In genomic region chr12:6058481-6059161, GRCh38 we compare ENCODE assay signal across 1 cellular context.
TF ChIP-seq lines count a peak whose summit lies in the region.

No MANE protein-coding gene starts in this region.

TF ChIP-seq in HepG2, 621 proteins besides CTCF, POLR2A, EP300 and RAD21 (continued from another document and continues in another):
- no peak for TF ChIP-seq ZNF275 (CRISPR knock-in tag; IDR thresholded peaks at IDR 0.05; ENCODE audit: borderline replicate concordance)
- TF ChIP-seq ZNF564 (CRISPR knock-in tag; IDR thresholded peaks at IDR 0.05), result 0 out of 2 replicates have a peak, but pooled peaks have one; percentile 47
- no peak for TF ChIP-seq RORA (CRISPR knock-in tag; IDR thresholded peaks at IDR 0.05)
- TF ChIP-seq, protein P1, sequence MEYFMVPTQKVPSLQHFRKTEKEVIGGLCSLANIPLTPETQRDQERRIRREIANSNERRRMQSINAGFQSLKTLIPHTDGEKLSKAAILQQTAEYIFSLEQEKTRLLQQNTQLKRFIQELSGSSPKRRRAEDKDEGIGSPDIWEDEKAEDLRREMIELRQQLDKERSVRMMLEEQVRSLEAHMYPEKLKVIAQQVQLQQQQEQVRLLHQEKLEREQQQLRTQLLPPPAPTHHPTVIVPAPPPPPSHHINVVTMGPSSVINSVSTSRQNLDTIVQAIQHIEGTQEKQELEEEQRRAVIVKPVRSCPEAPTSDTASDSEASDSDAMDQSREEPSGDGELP (IDR thresholded peaks at IDR 0.05; ENCODE audit: borderline replicate concordance, low read depth), result peak; percentile 87
- peak; percentile 32; the same call in 1 of the 2 replicates for TF ChIP-seq GABPB1 (CRISPR knock-in tag; IDR thresholded peaks at IDR 0.05)
- peak; percentile 46; the same call in 1 of the 2 replicates for TF ChIP-seq SMAD1 (CRISPR knock-in tag; IDR thresholded peaks at IDR 0.05; ENCODE audit: borderline replicate concordance, low read depth)
- TF ChIP-seq ZNF264 (CRISPR knock-in tag; IDR thresholded peaks at IDR 0.05), result no peak
- TF ChIP-seq ZSCAN25 (CRISPR knock-in tag; IDR thresholded peaks at IDR 0.05), result 0 out of 2 replicates have a peak, but pooled peaks have one; percentile 24
- TF ChIP-seq ZFP36L2 (CRISPR knock-in tag; IDR thresholded peaks at IDR 0.05), result no peak
- no peak for TF ChIP-seq ZNF772 (CRISPR knock-in tag; IDR thresholded peaks at IDR 0.05)
- peak; percentile 49; the same call in 1 of the 2 replicates for TF ChIP-seq TFDP2 (CRISPR knock-in tag; IDR thresholded peaks at IDR 0.05)
- TF ChIP-seq PHF20 (CRISPR knock-in tag; IDR thresholded peaks at IDR 0.05), result no peak
- TF ChIP-seq ZNF574 (CRISPR knock-in tag; IDR thresholded peaks at IDR 0.05), result peak; percentile 42; the same call in 1 of the 2 replicates
- no peak for TF ChIP-seq ZNF556 (CRISPR knock-in tag; IDR thresholded peaks at IDR 0.05; ENCODE audit: borderline replicate concordance)
- TF ChIP-seq ZNF570 (CRISPR knock-in tag; IDR thresholded peaks at IDR 0.05; ENCODE audit: borderline replicate concordance), result no peak
- no peak for TF ChIP-seq RFX5 (IDR thresholded peaks at IDR 0.05; ENCODE audit: low read depth, low read length)
- TF ChIP-seq, protein P2, sequence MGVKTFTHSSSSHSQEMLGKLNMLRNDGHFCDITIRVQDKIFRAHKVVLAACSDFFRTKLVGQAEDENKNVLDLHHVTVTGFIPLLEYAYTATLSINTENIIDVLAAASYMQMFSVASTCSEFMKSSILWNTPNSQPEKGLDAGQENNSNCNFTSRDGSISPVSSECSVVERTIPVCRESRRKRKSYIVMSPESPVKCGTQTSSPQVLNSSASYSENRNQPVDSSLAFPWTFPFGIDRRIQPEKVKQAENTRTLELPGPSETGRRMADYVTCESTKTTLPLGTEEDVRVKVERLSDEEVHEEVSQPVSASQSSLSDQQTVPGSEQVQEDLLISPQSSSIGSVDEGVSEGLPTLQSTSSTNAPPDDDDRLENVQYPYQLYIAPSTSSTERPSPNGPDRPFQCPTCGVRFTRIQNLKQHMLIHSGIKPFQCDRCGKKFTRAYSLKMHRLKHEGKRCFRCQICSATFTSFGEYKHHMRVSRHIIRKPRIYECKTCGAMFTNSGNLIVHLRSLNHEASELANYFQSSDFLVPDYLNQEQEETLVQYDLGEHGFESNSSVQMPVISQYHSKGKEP (CRISPR knock-in tag; IDR thresholded peaks at IDR 0.05), result no peak
- TF ChIP-seq REXO4 (CRISPR knock-in tag; IDR thresholded peaks at IDR 0.05; ENCODE audit: borderline replicate concordance), result no peak
- TF ChIP-seq CHD2 (IDR thresholded peaks at IDR 0.05; ENCODE audit: low read depth, low read length), result peak; percentile 54; the same call in 1 of the 2 replicates
- TF ChIP-seq ZNF235 (CRISPR knock-in tag; IDR thresholded peaks at IDR 0.05; ENCODE audit: borderline replicate concordance), result 0 out of 2 replicates have a peak, but pooled peaks have one; percentile 60
- TF ChIP-seq FOXA3 (CRISPR knock-in tag; IDR thresholded peaks at IDR 0.05), result peak; percentile 49
- no peak for TF ChIP-seq SSRP1 (CRISPR knock-in tag; IDR thresholded peaks at IDR 0.05)
- TF ChIP-seq HNRNPK (IDR thresholded peaks at IDR 0.05; ENCODE audit: low read depth, low read length, poor library complexity, severe bottlenecking), result no peak
- no peak for TF ChIP-seq TRAFD1 (CRISPR knock-in tag; IDR thresholded peaks at IDR 0.05; ENCODE audit: borderline replicate concordance)
- TF ChIP-seq, protein P3, sequence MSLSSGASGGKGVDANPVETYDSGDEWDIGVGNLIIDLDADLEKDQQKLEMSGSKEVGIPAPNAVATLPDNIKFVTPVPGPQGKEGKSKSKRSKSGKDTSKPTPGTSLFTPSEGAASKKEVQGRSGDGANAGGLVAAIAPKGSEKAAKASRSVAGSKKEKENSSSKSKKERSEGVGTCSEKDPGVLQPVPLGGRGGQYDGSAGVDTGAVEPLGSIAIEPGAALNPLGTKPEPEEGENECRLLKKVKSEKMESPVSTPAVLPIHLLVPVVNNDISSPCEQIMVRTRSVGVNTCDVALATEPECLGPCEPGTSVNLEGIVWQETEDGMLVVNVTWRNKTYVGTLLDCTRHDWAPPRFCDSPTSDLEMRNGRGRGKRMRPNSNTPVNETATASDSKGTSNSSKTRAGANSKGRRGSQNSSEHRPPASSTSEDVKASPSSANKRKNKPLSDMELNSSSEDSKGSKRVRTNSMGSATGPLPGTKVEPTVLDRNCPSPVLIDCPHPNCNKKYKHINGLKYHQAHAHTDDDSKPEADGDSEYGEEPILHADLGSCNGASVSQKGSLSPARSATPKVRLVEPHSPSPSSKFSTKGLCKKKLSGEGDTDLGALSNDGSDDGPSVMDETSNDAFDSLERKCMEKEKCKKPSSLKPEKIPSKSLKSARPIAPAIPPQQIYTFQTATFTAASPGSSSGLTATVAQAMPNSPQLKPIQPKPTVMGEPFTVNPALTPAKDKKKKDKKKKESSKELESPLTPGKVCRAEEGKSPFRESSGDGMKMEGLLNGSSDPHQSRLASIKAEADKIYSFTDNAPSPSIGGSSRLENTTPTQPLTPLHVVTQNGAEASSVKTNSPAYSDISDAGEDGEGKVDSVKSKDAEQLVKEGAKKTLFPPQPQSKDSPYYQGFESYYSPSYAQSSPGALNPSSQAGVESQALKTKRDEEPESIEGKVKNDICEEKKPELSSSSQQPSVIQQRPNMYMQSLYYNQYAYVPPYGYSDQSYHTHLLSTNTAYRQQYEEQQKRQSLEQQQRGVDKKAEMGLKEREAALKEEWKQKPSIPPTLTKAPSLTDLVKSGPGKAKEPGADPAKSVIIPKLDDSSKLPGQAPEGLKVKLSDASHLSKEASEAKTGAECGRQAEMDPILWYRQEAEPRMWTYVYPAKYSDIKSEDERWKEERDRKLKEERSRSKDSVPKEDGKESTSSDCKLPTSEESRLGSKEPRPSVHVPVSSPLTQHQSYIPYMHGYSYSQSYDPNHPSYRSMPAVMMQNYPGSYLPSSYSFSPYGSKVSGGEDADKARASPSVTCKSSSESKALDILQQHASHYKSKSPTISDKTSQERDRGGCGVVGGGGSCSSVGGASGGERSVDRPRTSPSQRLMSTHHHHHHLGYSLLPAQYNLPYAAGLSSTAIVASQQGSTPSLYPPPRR (CRISPR knock-in tag; IDR thresholded peaks at IDR 0.05; ENCODE audit: borderline replicate concordance), result peak; percentile 62; the same call in 1 of the 2 replicates
- TF ChIP-seq ZNF597 (CRISPR knock-in tag; IDR thresholded peaks at IDR 0.05), result no peak
- TF ChIP-seq ZNF773 (CRISPR knock-in tag; IDR thresholded peaks at IDR 0.05; ENCODE audit: borderline replicate concordance), result no peak
- TF ChIP-seq MBNL3 (CRISPR knock-in tag; conservative IDR thresholded peaks at IDR 0.05), result no peak
- peak; percentile 65; the same call in 1 of the 2 replicates for TF ChIP-seq ZMYM3 (CRISPR knock-in tag; IDR thresholded peaks at IDR 0.05)
- TF ChIP-seq ZNF589 (CRISPR knock-in tag; conservative IDR thresholded peaks at IDR 0.05), result no peak
- no peak for TF ChIP-seq IRF1 (CRISPR knock-in tag; IDR thresholded peaks at IDR 0.05; ENCODE audit: low read depth)
- 0 out of 2 replicates have a peak, but pooled peaks have one; percentile 68 for TF ChIP-seq KDM3A (CRISPR knock-in tag; IDR thresholded peaks at IDR 0.05; ENCODE audit: low read depth)
- TF ChIP-seq, protein P4, sequence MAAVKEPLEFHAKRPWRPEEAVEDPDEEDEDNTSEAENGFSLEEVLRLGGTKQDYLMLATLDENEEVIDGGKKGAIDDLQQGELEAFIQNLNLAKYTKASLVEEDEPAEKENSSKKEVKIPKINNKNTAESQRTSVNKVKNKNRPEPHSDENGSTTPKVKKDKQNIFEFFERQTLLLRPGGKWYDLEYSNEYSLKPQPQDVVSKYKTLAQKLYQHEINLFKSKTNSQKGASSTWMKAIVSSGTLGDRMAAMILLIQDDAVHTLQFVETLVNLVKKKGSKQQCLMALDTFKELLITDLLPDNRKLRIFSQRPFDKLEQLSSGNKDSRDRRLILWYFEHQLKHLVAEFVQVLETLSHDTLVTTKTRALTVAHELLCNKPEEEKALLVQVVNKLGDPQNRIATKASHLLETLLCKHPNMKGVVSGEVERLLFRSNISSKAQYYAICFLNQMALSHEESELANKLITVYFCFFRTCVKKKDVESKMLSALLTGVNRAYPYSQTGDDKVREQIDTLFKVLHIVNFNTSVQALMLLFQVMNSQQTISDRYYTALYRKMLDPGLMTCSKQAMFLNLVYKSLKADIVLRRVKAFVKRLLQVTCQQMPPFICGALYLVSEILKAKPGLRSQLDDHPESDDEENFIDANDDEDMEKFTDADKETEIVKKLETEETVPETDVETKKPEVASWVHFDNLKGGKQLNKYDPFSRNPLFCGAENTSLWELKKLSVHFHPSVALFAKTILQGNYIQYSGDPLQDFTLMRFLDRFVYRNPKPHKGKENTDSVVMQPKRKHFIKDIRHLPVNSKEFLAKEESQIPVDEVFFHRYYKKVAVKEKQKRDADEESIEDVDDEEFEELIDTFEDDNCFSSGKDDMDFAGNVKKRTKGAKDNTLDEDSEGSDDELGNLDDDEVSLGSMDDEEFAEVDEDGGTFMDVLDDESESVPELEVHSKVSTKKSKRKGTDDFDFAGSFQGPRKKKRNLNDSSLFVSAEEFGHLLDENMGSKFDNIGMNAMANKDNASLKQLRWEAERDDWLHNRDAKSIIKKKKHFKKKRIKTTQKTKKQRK (IDR thresholded peaks at IDR 0.05; ENCODE audit: low read length), result no peak
- TF ChIP-seq ZNF225 (CRISPR knock-in tag; IDR thresholded peaks at IDR 0.05), result no peak; the same call in 1 of the 2 replicates
- TF ChIP-seq BCL6 (CRISPR knock-in tag; IDR thresholded peaks at IDR 0.05), result peak; percentile 27; the same call in 1 of the 2 replicates
- no peak for TF ChIP-seq PAWR (CRISPR knock-in tag; IDR thresholded peaks at IDR 0.05; ENCODE audit: borderline replicate concordance)
- TF ChIP-seq ZNF546 (CRISPR knock-in tag; conservative IDR thresholded peaks at IDR 0.05), result no peak
- TF ChIP-seq CREBL2 (CRISPR knock-in tag; IDR thresholded peaks at IDR 0.05; ENCODE audit: borderline replicate concordance), result no peak
- no peak for TF ChIP-seq AHR (CRISPR knock-in tag; IDR thresholded peaks at IDR 0.05)
- no peak for TF ChIP-seq U2AF2 (IDR thresholded peaks at IDR 0.05; ENCODE audit: low read depth, low read length)
- no peak for TF ChIP-seq ARNT2 (CRISPR knock-in tag; IDR thresholded peaks at IDR 0.05; ENCODE audit: low read depth)
